Comparison of ENCODE assay signal across 12 cellular contexts in the genomic region with DNA sequence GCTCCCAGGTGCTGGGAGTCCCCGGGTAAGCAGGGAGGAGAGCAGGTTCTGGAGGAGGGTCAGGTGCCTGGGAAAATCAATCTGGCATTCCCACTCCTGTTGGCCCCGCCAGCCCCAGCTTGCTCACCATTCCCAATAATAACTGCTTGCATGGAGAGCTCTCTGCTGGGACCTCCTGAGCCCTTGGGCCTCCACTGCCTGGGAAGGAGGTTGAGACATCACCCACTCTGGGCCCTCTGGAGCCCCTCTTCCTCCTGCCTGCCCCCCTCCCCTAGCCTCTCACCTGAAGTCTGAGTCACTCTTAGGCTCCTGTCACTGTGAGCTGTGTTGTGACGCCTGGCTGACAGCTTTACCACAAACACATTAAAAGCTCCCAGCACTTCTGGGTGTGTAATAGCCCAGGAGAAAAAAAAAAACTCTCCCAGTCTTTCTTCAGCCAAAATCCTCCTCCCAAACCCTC. TPM values are rescaled to one million over a fixed set of nuclear protein-coding genes. Genes with fewer than 3 reads are reported as not detected.
A peak's percentile ranks its signal among the peaks of the same experiment; 100 is the strongest.
DNase-seq lines count a peak whose midpoint lies in the region; TF ChIP-seq lines count a peak whose summit lies in the region.
"Had no signal": no experiment of that assay in that cellular context is flagged by ENCODE, and none has a peak within 500 bp of the region (broad histone marks: within the 10 kb centered on the region; RNA-seq: fewer than 3 reads in every experiment).

No MANE protein-coding gene starts in this region.

- H3K4me1 ChIP-seq in smooth muscle cell (ENCODE audit: low read depth) (peaks cover 32% of the 10 kb centered on the region), BE2C (peaks cover 10% of the 10 kb centered on the region), vagina (peaks cover 40% of the 10 kb centered on the region)

- no peak overlapping the region for H2AFZ ChIP-seq in smooth muscle cell (ENCODE audit: low read depth)

- H3K4me3 ChIP-seq in smooth muscle cell (no peak overlapping the region), BE2C (ENCODE audit: low read depth, low read length) (no peak overlapping the region), vagina (no peak overlapping the region)
- H3K4me3 ChIP-seq: adrenal gland, heart left ventricle had no signal

- no peaks in the 10 kb centered on the region for H3F3A ChIP-seq in smooth muscle cell (ENCODE audit: low read depth)

- DNase-seq in HK-2 (ENCODE audit: unreplicated experiment), result peak; percentile 24
- peak; percentile 54 for DNase-seq in astrocyte of the hippocampus (ENCODE audit: low read depth, low spot score)
- no peak for DNase-seq in smooth muscle cell (lab: John Stamatoyannopoulos, UW; ENCODE audit: unreplicated experiment)
- no peak for DNase-seq in BE2C
- DNase-seq in NCI-H2081 (lab: John Stamatoyannopoulos, UW), result no peak
- DNase-seq in vagina (ENCODE audit: extremely low spot score in 2 of 2), result no peak
- DNase-seq: CD8-positive, alpha-beta memory T cell; effector CD4-positive, alpha-beta T cell; heart left ventricle; SIG-M5 had no signal

- no peak overlapping the region for H3K4me2 ChIP-seq in smooth muscle cell

- no peaks in the 10 kb centered on the region for H3K36me3 ChIP-seq in smooth muscle cell (ENCODE audit: low read depth)
- H3K36me3 ChIP-seq in BE2C, result no peaks in the 10 kb centered on the region
- H3K36me3 ChIP-seq in vagina, result no peaks in the 10 kb centered on the region
- H3K36me3 ChIP-seq: adrenal gland had no signal

- H3K9me3 ChIP-seq in smooth muscle cell (replicated peaks; ENCODE audit: low read depth) (no peaks in the 10 kb centered on the region), BE2C (no peaks in the 10 kb centered on the region), vagina (no peaks in the 10 kb centered on the region)
- H3K9me3 ChIP-seq: adrenal gland, heart left ventricle had no signal

- TF ChIP-seq CTCF in smooth muscle cell (IDR thresholded peaks at IDR 0.05; ENCODE audit: borderline replicate concordance, insufficient read depth, poor library complexity, severe bottlenecking) (no peak), BE2C (IDR thresholded peaks at IDR 0.05; ENCODE audit: low read depth, low read length) (no peak), vagina (IDR thresholded peaks at IDR 0.05) (no peak)

- intact Hi-C loops in vagina (cut with DNase I), result no loop called here

- peaks cover 2% of the 10 kb centered on the region for H3K27me3 ChIP-seq in layer of hippocampus (ENCODE audit: control insufficient read depth, insufficient read depth, low read length)
- no peaks in the 10 kb centered on the region for H3K27me3 ChIP-seq in smooth muscle cell (ENCODE audit: low read depth)
- peaks cover 14% of the 10 kb centered on the region for H3K27me3 ChIP-seq in BE2C
- no peaks in the 10 kb centered on the region for H3K27me3 ChIP-seq in vagina
- H3K27me3 ChIP-seq: adrenal gland had no signal

- peak overlapping the region; percentile 84 for H3K27ac ChIP-seq in layer of hippocampus (ENCODE audit: low read depth, low read length)
- H3K27ac ChIP-seq in smooth muscle cell (ENCODE audit: low read depth), result peak overlapping the region; percentile 42
- no peak overlapping the region for H3K27ac ChIP-seq in vagina
- H3K27ac ChIP-seq: heart left ventricle had no signal

- H3K79me2 ChIP-seq in smooth muscle cell (ENCODE audit: low read depth), result peaks cover 22% of the 10 kb centered on the region

- no peak overlapping the region for H3K9ac ChIP-seq in smooth muscle cell (ENCODE audit: low read depth)

- 50% methylated on average over 3 of the region's 3 CpGs for WGBS in smooth muscle cell (ENCODE audit: low lambda C conversion rate)

- no peak for TF ChIP-seq POLR2A in vagina (IDR thresholded peaks at IDR 0.05)

- peaks cover 23% of the 10 kb centered on the region for H4K20me1 ChIP-seq in smooth muscle cell (ENCODE audit: low read depth)

RNA-seq across cellular contexts. Expression of gene CAMK2N1, which starts 4.8 kb away (rescaled TPM):
- 13.2 and 15.9 TPM in 2 replicates for total RNA-seq in smooth muscle cell
- 11.0 TPM in 2 replicates for polyA plus RNA-seq in smooth muscle cell
- polyA plus RNA-seq in BE2C (2012; ENCODE audit: insufficient read depth, insufficient read length, low read depth), result 50.6 TPM
- total RNA-seq in vagina, result 18.9 TPM

RNA-seq across cellular contexts. Expression of gene MUL1, which starts 26.8 kb away (rescaled TPM):
- total RNA-seq in smooth muscle cell, result 30.6 and 38.7 TPM in 2 replicates
- polyA plus RNA-seq in smooth muscle cell, result 38.4 and 42.4 TPM in 2 replicates
- 51.4 TPM for polyA plus RNA-seq in BE2C (2012; ENCODE audit: insufficient read depth, insufficient read length, low read depth)
- 19.9 TPM for total RNA-seq in vagina

Comparison
In these comparisons a context has a peak if more than half of its experiments do, and no peak if none do; other contexts are left out.
1. DNase-seq: peak in HK-2 (single experiment) and astrocyte of the hippocampus (single experiment); none in smooth muscle cell (single experiment), BE2C (single experiment), NCI-H2081 (0 of 2) and vagina (0 of 2).